In genomic region chr2:65320042-65320711, GRCh38 we compare ENCODE assay signal across 8 cellular contexts.
DNase-seq lines count a peak whose midpoint lies in the region; ATAC-seq and TF ChIP-seq lines count a peak whose summit lies in the region.

No MANE protein-coding gene starts in this region.

- H3K4me3 ChIP-seq in right cardiac atrium (ENCODE audit: low read length), result no peak overlapping the region

- no peak overlapping the region for H3K4me3 Mint-ChIP-seq in activated CD4-positive, alpha-beta memory T cell treated with anti-CD3 and anti-CD28 coated beads for 36 hours
- H3K4me3 Mint-ChIP-seq in endothelial cell (ENCODE audit: unreplicated experiment), result no peak overlapping the region

- H3K9me3 Mint-ChIP-seq in activated CD4-positive, alpha-beta memory T cell treated with anti-CD3 and anti-CD28 coated beads for 36 hours, result no peaks in the 10 kb centered on the region
- no peaks in the 10 kb centered on the region for H3K9me3 Mint-ChIP-seq in endothelial cell (ENCODE audit: unreplicated experiment)

- H3K27me3 Mint-ChIP-seq in activated CD4-positive, alpha-beta memory T cell treated with anti-CD3 and anti-CD28 coated beads for 36 hours, result no peaks in the 10 kb centered on the region
- H3K27me3 Mint-ChIP-seq in endothelial cell (ENCODE audit: unreplicated experiment), result peaks cover 4% of the 10 kb centered on the region

- peaks cover 24% of the 10 kb centered on the region for H3K4me1 Mint-ChIP-seq in activated CD4-positive, alpha-beta memory T cell treated with anti-CD3 and anti-CD28 coated beads for 36 hours (ENCODE audit: low read depth)
- H3K4me1 Mint-ChIP-seq in endothelial cell (ENCODE audit: unreplicated experiment), result no peaks in the 10 kb centered on the region

- POLR2A ChIA-PET in activated CD4-positive, alpha-beta memory T cell treated with anti-CD3 and anti-CD28 coated beads for 36 hours (lab: Charles Lee), result interaction anchor here (0.7 to 2.8 kb wide), 12 partner anchors 17 to 132 kb away, joined by 3 to 28 read pairs (median 4); partner anchors contain the start of genes ACTR2 and SPRED2

- H3K4me1 ChIP-seq in right cardiac atrium (ENCODE audit: control insufficient read depth, insufficient read depth, low read length), result peaks cover 3% of the 10 kb centered on the region

- CTCF ChIA-PET in activated CD4-positive, alpha-beta memory T cell treated with anti-CD3 and anti-CD28 coated beads for 36 hours (lab: Charles Lee), result interaction anchor here (0.7 to 3.3 kb wide), 24 partner anchors 9 to 119 kb away, joined by 3 to 28 read pairs (median 4); partner anchors contain the start of gene ACTR2

- no peak for TF ChIP-seq CTCF in endothelial cell (IDR thresholded peaks at IDR 0.05; ENCODE audit: unreplicated experiment)

- no peaks in the 10 kb centered on the region for H3K27me3 ChIP-seq in right cardiac atrium (ENCODE audit: control insufficient read depth, insufficient read depth)

- H3K36me3 Mint-ChIP-seq in activated CD4-positive, alpha-beta memory T cell treated with anti-CD3 and anti-CD28 coated beads for 36 hours, result no peaks in the 10 kb centered on the region
- peaks cover 4% of the 10 kb centered on the region for H3K36me3 Mint-ChIP-seq in endothelial cell (ENCODE audit: low read depth, unreplicated experiment)

- WGBS in right cardiac atrium, result 71% methylated on average over 9 of the region's 9 CpGs

- DNase-seq in EL (peak; percentile 90), right cardiac atrium (peak in 1 of 3 donors; percentile 38), endothelial cell (ENCODE audit: low spot score) (no peak), pons (ENCODE audit: low spot score) (no peak), T-helper 9 cell (no peak)
- peak; percentile 56 for DNase-seq in activated CD4-positive, alpha-beta memory T cell treated with anti-CD3 and anti-CD28 coated beads for 36 hours

- no peaks in the 10 kb centered on the region for H3K9me3 ChIP-seq in right cardiac atrium (ENCODE audit: control insufficient read depth, low read length)

- H3K27ac Mint-ChIP-seq in activated CD4-positive, alpha-beta memory T cell treated with anti-CD3 and anti-CD28 coated beads for 36 hours, result peak overlapping the region; percentile 89
- H3K27ac Mint-ChIP-seq in endothelial cell (ENCODE audit: unreplicated experiment), result no peak overlapping the region

- intact Hi-C loops in activated CD4-positive, alpha-beta memory T cell treated with anti-CD3 and anti-CD28 coated beads for 36 hours (cut with micrococcal nuclease), result loop anchor here (1.0 to 2.0 kb wide), 8 partner anchors 19 to 253 kb away; no protein-coding TSS in a partner anchor
- intact Hi-C loops in right cardiac atrium (cut with DNase I), result no loop called here

- peak; percentile 64 for ATAC-seq in GM19395 (IDR thresholded peaks at IDR 0.05; ENCODE audit: unreplicated experiment)
- ATAC-seq in HG03280 (IDR thresholded peaks at IDR 0.05; ENCODE audit: unreplicated experiment), result peak; percentile 62
- peak; percentile 47 to 74 for ATAC-seq in right cardiac atrium

- no peak overlapping the region for H3K27ac ChIP-seq in right cardiac atrium (ENCODE audit: low read length)

Comparison
In these comparisons a context has a peak if more than half of its experiments do, and no peak if none do; other contexts are left out.
1. DNase-seq: peak in EL (single experiment) and activated CD4-positive, alpha-beta memory T cell treated with anti-CD3 and anti-CD28 coated beads for 36 hours (single experiment); none in endothelial cell (single experiment), pons (single experiment) and T-helper 9 cell (single experiment).
2. Peak in every context shown above with its lines, with median percentiles within 50 percentile points of each other: ATAC-seq.